ENCODE assay signal across 18 cellular contexts in genomic region chrX:19347916-19348315, GRCh38. TPM values are rescaled to one million over a fixed set of nuclear protein-coding genes. Genes with fewer than 3 reads are reported as not detected.
A peak's percentile ranks its signal among the peaks of the same experiment; 100 is the strongest.
DNase-seq lines count a peak whose midpoint lies in the region; ATAC-seq, FAIRE-seq and TF ChIP-seq lines count a peak whose summit lies in the region.
"Had no signal": no experiment of that assay in that cellular context is flagged by ENCODE, and none has a peak within 500 bp of the region (broad histone marks: within the 10 kb centered on the region; RNA-seq: fewer than 3 reads in every experiment).

No MANE protein-coding gene starts in this region.

- H3K4me1 ChIP-seq in astrocyte (ENCODE audit: insufficient read depth, low read length) = peaks cover 3% of the 10 kb centered on the region
- peaks cover 5% of the 10 kb centered on the region for H3K4me1 ChIP-seq in osteoblast (ENCODE audit: insufficient read depth, low read length)

- peaks cover 20% of the 10 kb centered on the region for H3K36me3 Mint-ChIP-seq in activated CD4-positive, alpha-beta T cell treated with anti-CD3 and anti-CD28 coated beads for 36 hours (ENCODE audit: low read depth)
- peaks cover 18% of the 10 kb centered on the region for H3K36me3 Mint-ChIP-seq in activated CD4-positive, alpha-beta T cell treated with anti-CD3 and anti-CD28 coated beads, Interleukin-2, amount 10 ng/mL, durations not matched to agents 7 days and 5 days (ENCODE audit: low read depth)
- peaks cover 2% of the 10 kb centered on the region for H3K36me3 Mint-ChIP-seq in astrocyte (ENCODE audit: low read depth, unreplicated experiment)

- no peak for TF ChIP-seq POLR2A in GM12891 (IDR thresholded peaks at IDR 0.05; ENCODE audit: low read depth, low read length)

- H3K79me2 ChIP-seq in astrocyte (ENCODE audit: insufficient read depth, low read length) (peaks cover 46% of the 10 kb centered on the region), osteoblast (ENCODE audit: insufficient read depth, low read length) (peaks cover 31% of the 10 kb centered on the region)

- no peaks in the 10 kb centered on the region for H3K9me3 Mint-ChIP-seq in activated CD4-positive, alpha-beta T cell treated with anti-CD3 and anti-CD28 coated beads for 36 hours (ENCODE audit: low read depth)
- H3K9me3 Mint-ChIP-seq in activated CD4-positive, alpha-beta T cell treated with anti-CD3 and anti-CD28 coated beads, Interleukin-2, amount 10 ng/mL, durations not matched to agents 7 days and 5 days = no peaks in the 10 kb centered on the region
- no peaks in the 10 kb centered on the region for H3K9me3 Mint-ChIP-seq in astrocyte (ENCODE audit: unreplicated experiment)

- H3K27ac ChIP-seq in astrocyte (ENCODE audit: low read depth, low read length) (no peak overlapping the region), osteoblast (ENCODE audit: low read depth, low read length) (peak overlapping the region; percentile 21)
- H3K27ac ChIP-seq: 22Rv1, Peyer's patch, SJSA1 had no signal

- H3K27ac Mint-ChIP-seq in activated CD4-positive, alpha-beta T cell treated with anti-CD3 and anti-CD28 coated beads for 36 hours = peak overlapping the region; percentile 57
- H3K27ac Mint-ChIP-seq in activated CD4-positive, alpha-beta T cell treated with anti-CD3 and anti-CD28 coated beads, Interleukin-2, amount 10 ng/mL, durations not matched to agents 7 days and 5 days = no peak overlapping the region
- H3K27ac Mint-ChIP-seq in astrocyte (ENCODE audit: unreplicated experiment) = no peak overlapping the region
- H3K27ac Mint-ChIP-seq: B cell had no signal

- no peak for ATAC-seq in activated CD4-positive, alpha-beta T cell treated with anti-CD3 and anti-CD28 coated beads for 36 hours

- peaks cover 38% of the 10 kb centered on the region for H3K4me1 Mint-ChIP-seq in activated CD4-positive, alpha-beta T cell treated with anti-CD3 and anti-CD28 coated beads for 36 hours
- H3K4me1 Mint-ChIP-seq in activated CD4-positive, alpha-beta T cell treated with anti-CD3 and anti-CD28 coated beads, Interleukin-2, amount 10 ng/mL, durations not matched to agents 7 days and 5 days = peaks cover 33% of the 10 kb centered on the region
- peaks cover 4% of the 10 kb centered on the region for H3K4me1 Mint-ChIP-seq in astrocyte (ENCODE audit: low read depth, unreplicated experiment)

- intact Hi-C loops in activated CD4-positive, alpha-beta T cell treated with anti-CD3 and anti-CD28 coated beads for 36 hours (cut with DNase I, micrococcal nuclease) = loop anchor here in 1 of 2 experiments (10.0 kb wide), 2 partner anchors 647 to 673 kb away; partner anchors contain the start of genes BCLAF3 and RS1

- H4K20me1 ChIP-seq in astrocyte (ENCODE audit: insufficient read depth, low read length) (peaks cover 21% of the 10 kb centered on the region), osteoblast (ENCODE audit: insufficient read depth, low read length) (no peaks in the 10 kb centered on the region)

- CTCF ChIA-PET in activated CD4-positive, alpha-beta T cell treated with anti-CD3 and anti-CD28 coated beads for 36 hours (lab: Charles Lee) = no interaction called here
- CTCF ChIA-PET in activated CD4-positive, alpha-beta T cell treated with anti-CD3 and anti-CD28 coated beads, Interleukin-2, amount 10 ng/mL, durations not matched to agents 7 days and 5 days (lab: Charles Lee) = no interaction called here

- no peaks in the 10 kb centered on the region for H3K9me3 ChIP-seq in astrocyte (ENCODE audit: insufficient read depth, low read depth, low read length)
- no peaks in the 10 kb centered on the region for H3K9me3 ChIP-seq in osteoblast (ENCODE audit: low read depth, low read length)
- H3K9me3 ChIP-seq: HAP-1, Peyer's patch, SJSA1 had no signal

- H2AFZ ChIP-seq in astrocyte (ENCODE audit: low read depth, low read length) (no peak overlapping the region), osteoblast (ENCODE audit: low read length) (no peak overlapping the region)

- no peaks in the 10 kb centered on the region for H3K27me3 ChIP-seq in astrocyte (ENCODE audit: insufficient read depth, low read length)
- H3K27me3 ChIP-seq in osteoblast (ENCODE audit: insufficient read depth, low read length) = no peaks in the 10 kb centered on the region
- H3K27me3 ChIP-seq: Peyer's patch, SJSA1 had no signal

- no peak overlapping the region for H3K4me2 ChIP-seq in astrocyte (ENCODE audit: low read length)
- H3K4me2 ChIP-seq in osteoblast (ENCODE audit: insufficient read depth, low read length) = no peak overlapping the region

- peak; percentile 51 for FAIRE-seq in GM12891 (lab: Jason Lieb, UNC)
- peak; percentile 83 for FAIRE-seq in astrocyte (lab: Jason Lieb, UNC)

- no peaks in the 10 kb centered on the region for H3K27me3 Mint-ChIP-seq in activated CD4-positive, alpha-beta T cell treated with anti-CD3 and anti-CD28 coated beads for 36 hours
- no peaks in the 10 kb centered on the region for H3K27me3 Mint-ChIP-seq in activated CD4-positive, alpha-beta T cell treated with anti-CD3 and anti-CD28 coated beads, Interleukin-2, amount 10 ng/mL, durations not matched to agents 7 days and 5 days
- H3K27me3 Mint-ChIP-seq in astrocyte (ENCODE audit: low read depth, unreplicated experiment) = no peaks in the 10 kb centered on the region
- H3K27me3 Mint-ChIP-seq: B cell had no signal

- no peak overlapping the region for H3K9ac ChIP-seq in astrocyte (ENCODE audit: low read length)

- TF ChIP-seq CTCF in astrocyte (IDR thresholded peaks at IDR 0.05; ENCODE audit: insufficient read depth, low read depth, low read length) (no peak), osteoblast (IDR thresholded peaks at IDR 0.05; ENCODE audit: extremely low read depth, low read depth, low read length) (no peak)

- POLR2A ChIA-PET in activated CD4-positive, alpha-beta T cell treated with anti-CD3 and anti-CD28 coated beads for 36 hours (lab: Charles Lee) = no interaction called here
- POLR2A ChIA-PET in activated CD4-positive, alpha-beta T cell treated with anti-CD3 and anti-CD28 coated beads, Interleukin-2, amount 10 ng/mL, durations not matched to agents 7 days and 5 days (lab: Charles Lee) = no interaction called here

- H3K4me3 ChIP-seq in astrocyte (ENCODE audit: insufficient read depth, low read depth, low read length) = no peak overlapping the region
- H3K4me3 ChIP-seq in osteoblast (ENCODE audit: insufficient read depth, low read length) = no peak overlapping the region
- H3K4me3 ChIP-seq: HAP-1, Peyer's patch, SJSA1 had no signal

- H3K36me3 ChIP-seq in astrocyte (ENCODE audit: insufficient read depth, low read length) (peaks cover 13% of the 10 kb centered on the region), osteoblast (ENCODE audit: insufficient read depth, low read length) (peaks cover 15% of the 10 kb centered on the region)

- no peak for DNase-seq in activated CD4-positive, alpha-beta T cell treated with anti-CD3 and anti-CD28 coated beads for 36 hours
- DNase-seq in activated CD4-positive, alpha-beta T cell treated with anti-CD3 and anti-CD28 coated beads, Interleukin-2, amount 10 ng/mL, durations not matched to agents 7 days and 5 days = no peak
- DNase-seq in GM12891 (ENCODE audit: insufficient read length, low spot score) (no peak), astrocyte (ENCODE audit: low read depth) (no peak), osteoblast (ENCODE audit: insufficient read length, low spot score, missing footprints) (no peak), kidney tubule cell (ENCODE audit: low spot score) (no peak), NCI-H69 (lab: John Stamatoyannopoulos, UW) (no peak)
- DNase-seq in effector CD4-positive, alpha-beta T cell = no peak
- DNase-seq: DMS153, NCI-H1092 treated with DMSO at 0.1 percent for 48 hours, NCI-H2081, NCI-H2171 treated with DMSO at 0.1 percent for 48 hours, NCI-H446 treated with DMSO at 0.1 percent for 48 hours, Peyer's patch had no signal

- no peak overlapping the region for H3K4me3 Mint-ChIP-seq in activated CD4-positive, alpha-beta T cell treated with anti-CD3 and anti-CD28 coated beads for 36 hours
- no peak overlapping the region for H3K4me3 Mint-ChIP-seq in activated CD4-positive, alpha-beta T cell treated with anti-CD3 and anti-CD28 coated beads, Interleukin-2, amount 10 ng/mL, durations not matched to agents 7 days and 5 days
- no peak overlapping the region for H3K4me3 Mint-ChIP-seq in astrocyte (ENCODE audit: unreplicated experiment)
- H3K4me3 Mint-ChIP-seq: B cell had no signal

TF ChIP-seq in GM12891, 5 proteins besides CTCF, POLR2A, EP300 and RAD21:
- no peak for TF ChIP-seq TAF1 (IDR thresholded peaks at IDR 0.05; ENCODE audit: low read depth, low read length)
- TF ChIP-seq POLR2AphosphoS5 (IDR thresholded peaks at IDR 0.05; ENCODE audit: low read depth, low read length) = no peak
- TF ChIP-seq SPI1 (IDR thresholded peaks at IDR 0.05; ENCODE audit: low read depth, low read length) = no peak
- TF ChIP-seq POU2F2 (IDR thresholded peaks at IDR 0.05; ENCODE audit: low read depth, low read length) = no peak
- no peak for TF ChIP-seq PAX5 (IDR thresholded peaks at IDR 0.05; ENCODE audit: insufficient read depth, low read length, severe bottlenecking)

RNA-seq across cellular contexts. Expression of gene PDHA1, which starts 4.2 kb away (rescaled TPM):
- 100 to 1,000 TPM; 204 to 217 TPM for total RNA-seq in activated CD4-positive, alpha-beta T cell treated with anti-CD3 and anti-CD28 coated beads for 36 hours
- total RNA-seq in activated CD4-positive, alpha-beta T cell treated with anti-CD3 and anti-CD28 coated beads, Interleukin-2, amount 10 ng/mL, durations not matched to agents 7 days and 5 days = 100 to 1,000 TPM; 114 to 127 TPM
- polyA plus RNA-seq in GM12891 (2012; ENCODE audit: low read depth, missing spikeins) = 136 TPM
- 158 and 163 TPM in 2 replicates for total RNA-seq in astrocyte
- 26.4 and 35.7 TPM in 2 replicates for total RNA-seq in osteoblast
